Comparison of ENCODE assay signal across 1 cellular context in the genomic region with DNA sequence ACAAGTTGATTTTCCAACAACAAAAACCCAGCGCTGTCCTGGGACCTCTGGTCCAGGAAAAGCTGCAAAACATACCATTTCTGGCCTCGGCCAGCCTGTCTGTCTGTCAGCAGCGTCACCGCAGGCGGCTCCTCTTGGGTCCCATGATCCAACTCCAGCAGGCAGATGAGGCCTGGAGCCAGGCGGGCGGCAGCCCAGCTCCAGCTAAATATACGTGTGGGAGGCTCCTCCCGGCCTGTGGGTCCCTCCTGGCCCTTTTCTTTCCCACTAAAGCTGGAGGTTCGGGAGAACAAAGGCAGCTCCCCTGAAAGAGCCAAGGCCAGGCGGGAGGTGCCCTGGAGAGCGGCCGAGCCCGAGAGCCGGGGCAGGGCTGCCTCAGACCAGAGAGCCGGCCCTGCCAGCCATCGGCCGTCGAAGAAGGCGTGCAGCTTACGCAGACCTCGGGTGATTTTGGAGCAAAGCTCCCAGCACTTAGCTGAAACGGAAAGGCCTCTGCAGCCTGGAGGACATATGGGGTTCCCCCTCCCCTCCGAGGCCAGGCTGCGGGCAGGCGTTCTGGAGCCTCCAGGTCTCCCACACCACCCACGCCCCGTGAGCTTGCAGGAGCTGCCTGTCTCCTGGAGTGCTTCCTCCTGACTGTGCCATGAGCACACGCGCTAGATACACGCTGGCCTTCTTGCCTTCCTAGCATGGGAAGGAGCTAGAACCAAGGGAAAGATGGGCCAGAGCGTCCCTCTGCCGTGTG.
TF ChIP-seq lines count a peak whose summit lies in the region.

No MANE protein-coding gene starts in this region.

TF ChIP-seq in SK-N-SH, 30 proteins besides CTCF, POLR2A, EP300 and RAD21 (continued from another document):
- TF ChIP-seq REST (IDR thresholded peaks at IDR 0.05; ENCODE audit: low read depth, low read length), result no peak
- no peak for TF ChIP-seq USF1 (IDR thresholded peaks at IDR 0.05; ENCODE audit: borderline replicate concordance, low read depth)
- no peak for TF ChIP-seq FOSL2 (IDR thresholded peaks at IDR 0.05; ENCODE audit: borderline replicate concordance, low read depth)
- no peak for TF ChIP-seq RCOR1 (IDR thresholded peaks at IDR 0.05; ENCODE audit: low read length)
- TF ChIP-seq FOXM1 (IDR thresholded peaks at IDR 0.05; ENCODE audit: low read depth), result no peak
- TF ChIP-seq EZH2phosphoT487 (IDR thresholded peaks at IDR 0.05; ENCODE audit: borderline replicate concordance, low read depth), result no peak
- TF ChIP-seq SIN3A (IDR thresholded peaks at IDR 0.05; ENCODE audit: borderline replicate concordance, low read depth, low read length), result no peak
TF ChIP-seq in SK-N-SH: peak in this region for 0.
